In the genomic region with DNA sequence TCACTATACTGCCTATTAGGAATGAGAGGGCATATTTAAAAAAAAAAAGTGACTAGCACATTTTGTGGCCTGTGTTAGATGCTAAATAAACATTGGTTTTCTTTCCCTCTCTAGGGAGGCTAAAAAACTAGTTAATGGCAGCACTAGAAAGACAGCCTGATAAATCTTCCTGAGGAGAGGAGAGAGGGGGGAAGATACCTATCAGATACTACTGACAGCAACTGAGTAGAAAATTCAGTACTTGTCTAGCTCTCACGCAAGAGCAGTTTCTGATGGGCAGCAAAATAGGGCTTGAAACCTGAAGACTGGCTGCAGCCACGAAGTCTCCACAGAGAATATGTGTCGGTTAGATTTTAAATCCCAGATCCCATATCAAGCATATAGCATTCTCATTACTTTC, we compare ENCODE assay signal across 28 cellular contexts.
"Had no signal": no experiment of that assay in that cellular context is flagged by ENCODE, and none has a peak within 500 bp of the region (broad histone marks: within the 10 kb centered on the region; RNA-seq: fewer than 3 reads in every experiment).

No MANE protein-coding gene starts in this region.

- H3K4me3 ChIP-seq: coronary artery, esophagus squamous epithelium, heart right ventricle, lower lobe of right lung, neural progenitor cell, thoracic aorta, tibial nerve, upper lobe of right lung, uterus had no signal

- H3K27ac Mint-ChIP-seq: immature natural killer cell; natural killer cell; progenitor cell of endocrine pancreas; stimulated activated memory B cell treated with anti-CD40 and anti-IgM and Interleukin-4, amounts not matched to agents 10 μg/mL and 1 μg/mL and 100 μg/mL, for 72 hours had no signal

- H3K36me3 ChIP-seq: esophagus squamous epithelium, heart right ventricle, lower lobe of right lung, neural progenitor cell, thoracic aorta, tibial nerve, upper lobe of right lung, uterus had no signal

- H3K27ac ChIP-seq: coronary artery, esophagus squamous epithelium, heart right ventricle, lower lobe of right lung, neural progenitor cell, parathyroid adenoma, thoracic aorta, tibial nerve, upper lobe of right lung, uterus had no signal

- H3K27me3 Mint-ChIP-seq: central memory CD8-positive, alpha-beta T cell; progenitor cell of endocrine pancreas; stimulated activated memory B cell treated with anti-CD40 and anti-IgM and Interleukin-4, amounts not matched to agents 10 μg/mL and 1 μg/mL and 100 μg/mL, for 72 hours had no signal

- H3K4me1 Mint-ChIP-seq: central memory CD8-positive, alpha-beta T cell; immature natural killer cell; natural killer cell; stimulated activated memory B cell treated with anti-CD40 and anti-IgM and Interleukin-4, amounts not matched to agents 10 μg/mL and 1 μg/mL and 100 μg/mL, for 72 hours had no signal

- H2AFZ ChIP-seq: neural progenitor cell, parathyroid adenoma had no signal

- FAIRE-seq: endometrium had no signal

- H3K36me3 Mint-ChIP-seq: immature natural killer cell; natural killer cell; neural progenitor cell; stimulated activated memory B cell treated with anti-CD40 and anti-IgM and Interleukin-4, amounts not matched to agents 10 μg/mL and 1 μg/mL and 100 μg/mL, for 72 hours had no signal

- DNase-seq: dermis blood vessel endothelial cell; effector memory CD4-positive, alpha-beta T cell; erythroblast; esophagus squamous epithelium; foreskin melanocyte; glutamatergic neuron; heart right ventricle; hypothalamus; immature natural killer cell; left colon; left ventricle myocardium superior; lower lobe of right lung; midbrain; natural killer cell; stimulated activated CD4-positive, alpha-beta T cell treated with anti-CD3 and anti-CD28 coated beads, Interleukin-4, amount 100 ng/mL, for 4 hours; stimulated activated naive CD8-positive, alpha-beta T cell treated with anti-CD3 and anti-CD28 coated beads, Interleukin-15, Interleukin-2, amounts not matched to agents 100 U/mL and 50 U/mL, for 24 hours; substantia nigra; upper lobe of right lung; uterus had no signal

- H3K9me3 ChIP-seq: esophagus squamous epithelium, heart right ventricle, lower lobe of right lung, thoracic aorta, tibial nerve, upper lobe of right lung, uterus had no signal

- H3K4me1 ChIP-seq: esophagus squamous epithelium, heart right ventricle, lower lobe of right lung, parathyroid adenoma, tibial nerve, upper lobe of right lung, uterus had no signal

- H3K79me2 ChIP-seq: parathyroid adenoma had no signal

- H3K4me3 Mint-ChIP-seq: central memory CD8-positive, alpha-beta T cell; immature natural killer cell; natural killer cell; neural progenitor cell; stimulated activated memory B cell treated with anti-CD40 and anti-IgM and Interleukin-4, amounts not matched to agents 10 μg/mL and 1 μg/mL and 100 μg/mL, for 72 hours had no signal

- H3K9me3 Mint-ChIP-seq: neural progenitor cell; stimulated activated memory B cell treated with anti-CD40 and anti-IgM and Interleukin-4, amounts not matched to agents 10 μg/mL and 1 μg/mL and 100 μg/mL, for 72 hours had no signal

- H3K27me3 ChIP-seq: esophagus squamous epithelium, heart right ventricle, neural progenitor cell, tibial nerve, upper lobe of right lung, uterus had no signal

- H3K9ac ChIP-seq: neural progenitor cell, parathyroid adenoma had no signal
